Comparison of ENCODE assay signal across 8 cellular contexts in the genomic region with DNA sequence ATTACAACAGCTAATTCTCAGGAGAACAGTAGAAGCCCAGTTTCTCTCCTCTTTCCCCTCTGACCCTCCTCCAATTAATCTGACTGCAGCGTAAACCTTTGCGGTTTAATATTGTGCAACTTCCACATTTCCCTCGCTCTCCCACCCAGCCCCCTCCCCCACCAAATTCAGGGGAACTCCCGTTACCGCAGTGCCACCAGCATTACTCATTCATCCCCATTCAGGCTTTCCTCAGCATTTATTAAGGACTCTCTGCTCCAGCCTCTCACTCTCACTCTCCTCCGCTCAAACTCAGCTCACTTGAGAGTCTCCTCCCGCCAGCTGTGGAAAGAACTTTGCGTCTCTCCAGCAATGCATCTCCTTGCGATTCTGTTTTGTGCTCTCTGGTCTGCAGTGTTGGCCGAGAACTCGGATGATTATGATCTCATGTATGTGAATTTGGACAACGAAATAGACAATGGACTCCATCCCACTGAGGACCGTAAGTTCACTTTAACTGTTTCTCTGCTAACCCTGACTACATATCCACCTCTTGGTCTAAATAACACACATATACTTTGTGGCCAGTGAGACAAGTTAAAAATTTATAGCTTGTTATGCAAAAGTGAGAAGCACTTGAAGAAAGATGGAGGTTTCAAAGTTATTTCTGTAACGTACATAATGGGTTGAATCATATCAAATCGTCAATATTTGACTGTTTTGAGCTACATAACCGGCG. TPM values are rescaled to one million over a fixed set of nuclear protein-coding genes. Genes with fewer than 3 reads are reported as not detected.
DNase-seq lines count a peak whose midpoint lies in the region; ATAC-seq and TF ChIP-seq lines count a peak whose summit lies in the region.

A gene (plus strand): TSS at position 268 of the 718 bp plus-strand sequence. CDS start 84 bp downstream, at position 352.

- H3K4me3 ChIP-seq in BLaER1 treated with 17β-estradiol and CSF1 and Interleukin-3, amounts not matched to agents 10 nM and 100 nM, result peak within 1 kb of the TSS in 5 of 10 experiments; percentile 32 to 85 (median 65); a peak in 9 of 20 replicates
- H3K4me3 ChIP-seq in HUES6 (ENCODE audit: low read depth, low read length), result peak within 1 kb of the TSS; percentile 78
- peak within 1 kb of the TSS; percentile 30 to 67 (median 50) for H3K4me3 ChIP-seq in heart left ventricle

- peaks cover 0 to 92% (median 6%) of the 10 kb centered on the region in 10 experiments; a peak in 9 of 20 replicates for H3K4me1 ChIP-seq in BLaER1 treated with 17β-estradiol and CSF1 and Interleukin-3, amounts not matched to agents 10 nM and 100 nM
- H3K4me1 ChIP-seq in HUES6 (ENCODE audit: control insufficient read depth, insufficient read depth, low read length), result peaks cover 7% of the 10 kb centered on the region; the same call in 1 of the 2 replicates
- H3K4me1 ChIP-seq in heart left ventricle, result peaks cover 0 to 16% (median 6%) of the 10 kb centered on the region in 12 donors

- TF ChIP-seq CTCF in heart left ventricle (IDR thresholded peaks at IDR 0.05), result no peak

- TF ChIP-seq POLR2A in heart left ventricle (IDR thresholded peaks at IDR 0.05), result no peak

- WGBS in heart left ventricle, 4 donors, result 12 to 29% (median 15%) methylated on average over 17 of the region's 17 CpGs

- H3K36me3 ChIP-seq in BLaER1 treated with 17β-estradiol and CSF1 and Interleukin-3, amounts not matched to agents 10 nM and 100 nM, result peaks cover 0 to 50% (median 11%) of the 10 kb centered on the region in 11 experiments; a peak in 11 of 22 replicates
- H3K36me3 ChIP-seq in HUES6 (ENCODE audit: control insufficient read depth, insufficient read depth, low read length), result no peaks in the 10 kb centered on the region
- H3K36me3 ChIP-seq in heart left ventricle, result no peaks in the 10 kb centered on the region

- H3K27ac ChIP-seq in BLaER1 treated with 17β-estradiol and CSF1 and Interleukin-3, amounts not matched to agents 10 nM and 100 nM, result peak within 1 kb of the TSS in 8 of 11 experiments; percentile 33 to 87 (median 66); a peak in 17 of 22 replicates
- H3K27ac ChIP-seq in HUES6 (ENCODE audit: low read depth, low read length) (no peak within 1 kb of the TSS), heart left ventricle (peak within 1 kb of the TSS in 3 of 12 donors; percentile 19 to 78 (median 40))

- peaks cover 5% of the 10 kb centered on the region for H3K36me3 Mint-ChIP-seq in activated naive CD8-positive, alpha-beta T cell

- peaks cover 15 to 65% (median 20%) of the 10 kb centered on the region in 11 experiments for H3K9me3 ChIP-seq in BLaER1 treated with 17β-estradiol and CSF1 and Interleukin-3, amounts not matched to agents 10 nM and 100 nM (replicated peaks in 1 of 11)
- H3K9me3 ChIP-seq in HUES6 (ENCODE audit: control insufficient read depth, insufficient read depth, low read depth, low read length) (no peaks in the 10 kb centered on the region), heart left ventricle (peaks cover 0 to 8% (median 0%) of the 10 kb centered on the region in 12 donors)

- H3K4me2 ChIP-seq in BLaER1 treated with 17β-estradiol and CSF1 and Interleukin-3, amounts not matched to agents 10 nM and 100 nM, result peak within 1 kb of the TSS in 7 of 11 experiments; percentile 28 to 90 (median 56); a peak in 12 of 22 replicates

- H3K9ac ChIP-seq in BLaER1 treated with 17β-estradiol and CSF1 and Interleukin-3, amounts not matched to agents 10 nM and 100 nM, result peak within 1 kb of the TSS in 5 of 11 experiments; percentile 28 to 83 (median 76); a peak in 9 of 22 replicates
- H3K9ac ChIP-seq in HUES6 (ENCODE audit: low read length), result peak within 1 kb of the TSS; percentile 62

- H4K20me1 ChIP-seq in BLaER1 treated with 17β-estradiol and CSF1 and Interleukin-3, amounts not matched to agents 10 nM and 100 nM, result peaks cover 0 to 38% (median 0%) of the 10 kb centered on the region in 11 experiments; a peak in 4 of 22 replicates

- H3K27ac Mint-ChIP-seq in activated naive CD8-positive, alpha-beta T cell, result no peak within 1 kb of the TSS

- peak within 1 kb of the TSS; percentile 59 for H3K4me3 Mint-ChIP-seq in activated naive CD8-positive, alpha-beta T cell

- H3K27me3 Mint-ChIP-seq in activated naive CD8-positive, alpha-beta T cell, result peaks cover 13% of the 10 kb centered on the region

- no peaks in the 10 kb centered on the region for H3K27me3 ChIP-seq in BLaER1 treated with 17β-estradiol and CSF1 and Interleukin-3, amounts not matched to agents 10 nM and 100 nM
- peaks cover 31% of the 10 kb centered on the region for H3K27me3 ChIP-seq in HUES6 (ENCODE audit: control insufficient read depth, insufficient read depth, low read length)
- peaks cover 0 to 14% (median 5%) of the 10 kb centered on the region in 9 donors for H3K27me3 ChIP-seq in heart left ventricle

- intact Hi-C loops in heart left ventricle (cut with DNase I) (no loop called here), posterior vena cava (cut with DNase I) (no loop called here)

- H3K4me1 Mint-ChIP-seq in activated naive CD8-positive, alpha-beta T cell (ENCODE audit: low read depth), result peaks cover 10% of the 10 kb centered on the region

- H3K9me3 Mint-ChIP-seq in activated naive CD8-positive, alpha-beta T cell (ENCODE audit: low read depth), result no peaks in the 10 kb centered on the region

- DNase-seq in heart left ventricle (peak in 4 of 5 donors; percentile 25 to 34 (median 28)), posterior vena cava (ENCODE audit: low spot score) (peak; percentile 81), NCI-H1436 treated with DMSO at 0.1 percent for 48 hours (lab: John Stamatoyannopoulos, UW) (no peak), NCI-H1092 treated with DMSO at 0.1 percent for 48 hours (lab: John Stamatoyannopoulos, UW) (no peak)
- DNase-seq in activated CD8-positive, alpha-beta memory T cell treated with anti-CD3 and anti-CD28 coated beads, Interleukin-2, amount 50 U/mL, for 4 hours, result no peak

- ATAC-seq in heart left ventricle, result peak; percentile 60 to 78 (median 76)

RNA-seq across cellular contexts. Expression of the gene that starts here (rescaled TPM):
- total RNA-seq in heart left ventricle, result 10 to 100 TPM in 2 of 9 donors, 1 to 10 TPM in 3, under 1 TPM in 4; 0.17 to 29.8 (median 1.1) TPM
- polyA plus RNA-seq in heart left ventricle, result 10 to 100 TPM in 1 of 2 donors, under 1 TPM in 1; 0.30 to 24.7 TPM
- 10 to 100 TPM; 12.9 to 84.0 TPM for total RNA-seq in posterior vena cava

Comparison
In these comparisons a context has a peak if more than half of its experiments do, and no peak if none do; other contexts are left out.
1. DNase-seq: peak in heart left ventricle (4 of 5) and posterior vena cava (single experiment); none in activated CD8-positive, alpha-beta memory T cell treated with anti-CD3 and anti-CD28 coated beads, Interleukin-2, amount 50 U/mL, for 4 hours (single experiment), NCI-H1436 treated with DMSO at 0.1 percent for 48 hours (single experiment) and NCI-H1092 treated with DMSO at 0.1 percent for 48 hours (single experiment).